9 cellular contexts compared by ENCODE assay signal in the genomic region with DNA sequence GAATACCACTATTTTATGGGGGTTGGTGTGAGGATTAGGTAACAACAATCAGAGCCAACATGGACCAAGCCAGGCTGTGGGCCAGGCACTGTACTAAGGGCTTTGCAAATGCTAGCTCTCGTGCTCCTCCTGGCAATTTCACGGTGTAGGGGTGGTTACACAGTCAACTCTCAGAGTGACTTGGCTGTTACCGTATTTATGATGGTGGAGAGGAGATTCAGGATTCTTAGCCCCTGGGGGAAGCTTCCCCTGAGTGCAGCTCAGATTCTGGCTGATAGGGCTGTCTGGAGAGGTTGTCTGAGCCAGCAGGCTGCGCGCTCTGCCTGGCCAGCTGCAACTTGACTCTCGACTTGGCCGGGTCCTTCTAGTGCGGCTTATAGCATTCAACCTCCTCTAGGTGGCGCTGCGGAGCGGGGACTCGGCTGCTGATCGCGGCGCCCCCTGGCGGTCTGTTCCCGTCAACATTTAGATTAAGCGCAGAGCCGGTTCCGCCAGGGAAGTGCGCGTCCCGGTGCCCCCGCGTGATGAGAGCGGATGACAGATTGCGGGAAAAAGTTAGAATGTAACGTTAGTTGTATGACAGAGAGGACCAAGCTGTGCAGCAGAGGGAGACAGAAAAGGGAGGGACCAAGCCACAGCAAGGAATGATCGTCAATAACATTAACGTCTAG. TPM values are rescaled to one million over a fixed set of nuclear protein-coding genes. Genes with fewer than 3 reads are reported as not detected.
DNase-seq lines count a peak whose midpoint lies in the region; ATAC-seq and TF ChIP-seq lines count a peak whose summit lies in the region.
"Had no signal": no experiment of that assay in that cellular context is flagged by ENCODE, and none has a peak within 500 bp of the region (broad histone marks: within the 10 kb centered on the region; RNA-seq: fewer than 3 reads in every experiment).

No MANE protein-coding gene starts in this region.

- H3K36me3 ChIP-seq in KMS-11 (ENCODE audit: insufficient read depth) (no peaks in the 10 kb centered on the region), PC-9 (ENCODE audit: low read depth) (no peaks in the 10 kb centered on the region)

- peak overlapping the region; percentile 40 for H3K4me3 Mint-ChIP-seq in natural killer cell
- H3K4me3 Mint-ChIP-seq in stimulated activated memory B cell treated with anti-CD40 and anti-IgM and Interleukin-4, amounts not matched to agents 10 μg/mL and 1 μg/mL and 100 μg/mL, for 72 hours: peak overlapping the region; percentile 64

- peaks cover 20 to 25% of the 10 kb centered on the region in 2 donors for H3K4me1 Mint-ChIP-seq in natural killer cell
- H3K4me1 Mint-ChIP-seq in stimulated activated memory B cell treated with anti-CD40 and anti-IgM and Interleukin-4, amounts not matched to agents 10 μg/mL and 1 μg/mL and 100 μg/mL, for 72 hours: peaks cover 56% of the 10 kb centered on the region

- H3K27ac Mint-ChIP-seq in natural killer cell: peak overlapping the region; percentile 14 to 38
- H3K27ac Mint-ChIP-seq in stimulated activated memory B cell treated with anti-CD40 and anti-IgM and Interleukin-4, amounts not matched to agents 10 μg/mL and 1 μg/mL and 100 μg/mL, for 72 hours: peak overlapping the region; percentile 100

- no peak overlapping the region for H3K9ac ChIP-seq in KMS-11

- peaks cover 3 to 7% of the 10 kb centered on the region in 2 donors for H3K27me3 Mint-ChIP-seq in natural killer cell (ENCODE audit: low read depth in 2 of 2)
- H3K27me3 Mint-ChIP-seq in stimulated activated memory B cell treated with anti-CD40 and anti-IgM and Interleukin-4, amounts not matched to agents 10 μg/mL and 1 μg/mL and 100 μg/mL, for 72 hours: no peaks in the 10 kb centered on the region

- intact Hi-C loops in PC-9 (cut with micrococcal nuclease; ENCODE audit: unreplicated experiment): loop anchor here (1.0 to 5.0 kb wide), 6 partner anchors 66 to 341 kb away; no protein-coding TSS in a partner anchor
- intact Hi-C loops in natural killer cell (cut with micrococcal nuclease): loop anchor here (1.0 kb wide), 2 partner anchors 74 to 122 kb away; no protein-coding TSS in a partner anchor

- CTCF ChIA-PET in PC-9 (lab: Charles Lee): interaction anchor here (0.5 to 1.7 kb wide), 23 partner anchors 17 to 404 kb away, joined by 3 to 17 read pairs (median 5); partner anchors contain the start of gene IFT27

- DNase-seq in GM04504 (ENCODE audit: low read depth) (peak; percentile 59), PC-9 (peak; percentile 68 to 94), activated T-cell treated with anti-CD3 and anti-CD28 coated beads for 48 hours (ENCODE audit: low read depth) (peak; percentile 90), natural killer cell (peak; percentile 97)

- H3K79me2 ChIP-seq in KMS-11 (ENCODE audit: insufficient read depth, low read depth): no peaks in the 10 kb centered on the region
- no peaks in the 10 kb centered on the region for H3K79me2 ChIP-seq in PC-9 (ENCODE audit: low read depth)

- H3K4me2 ChIP-seq in KMS-11 (no peak overlapping the region), PC-9 (peak overlapping the region; percentile 64)

- H3K4me3 ChIP-seq in KMS-11 (IDR thresholded peaks at IDR 0.05; ENCODE audit: insufficient read depth, low read depth, low read length): no peak overlapping the region
- peak overlapping the region; percentile 13; the same call in 1 of the 2 replicates for H3K4me3 ChIP-seq in PC-9

- peaks cover 34% of the 10 kb centered on the region for H3K27me3 ChIP-seq in KMS-11 (ENCODE audit: insufficient read depth, low read depth)
- no peaks in the 10 kb centered on the region for H3K27me3 ChIP-seq in PC-9 (ENCODE audit: insufficient read depth, low read depth)

- H4K20me1 ChIP-seq in KMS-11 (ENCODE audit: insufficient read depth) (no peaks in the 10 kb centered on the region), PC-9 (ENCODE audit: insufficient read depth) (no peaks in the 10 kb centered on the region)

- H3K27ac ChIP-seq in KMS-11 (no peak overlapping the region), PC-9 (no peak overlapping the region)
- H3K27ac ChIP-seq: skin epidermis had no signal

- no TSS peak for BruUV-seq in PC-9 (replicated peaks; lab: Mats Ljungman, UMichigan)

- no peaks in the 10 kb centered on the region; the same call in 1 of the 2 replicates for H3F3A ChIP-seq in PC-9 (ENCODE audit: insufficient read depth, low read depth)

- H3K9me3 ChIP-seq in PC-9 (ENCODE audit: insufficient read depth, low read depth): no peaks in the 10 kb centered on the region

- H2AFZ ChIP-seq in KMS-11 (ENCODE audit: low read depth): no peak overlapping the region
- H2AFZ ChIP-seq in PC-9: no peak overlapping the region

- H3K36me3 Mint-ChIP-seq in natural killer cell: no peaks in the 10 kb centered on the region
- H3K36me3 Mint-ChIP-seq in stimulated activated memory B cell treated with anti-CD40 and anti-IgM and Interleukin-4, amounts not matched to agents 10 μg/mL and 1 μg/mL and 100 μg/mL, for 72 hours: peaks cover 8% of the 10 kb centered on the region

- no peaks in the 10 kb centered on the region for H3K9me2 ChIP-seq in PC-9 (ENCODE audit: insufficient read depth)

- ATAC-seq in esophagus mucosa: peak; percentile 75
- peak; percentile 84 to 93 (median 88) for ATAC-seq in natural killer cell
- peak; percentile 67 for ATAC-seq in stimulated activated memory B cell treated with anti-CD40 and anti-IgM and Interleukin-4, amounts not matched to agents 10 μg/mL and 1 μg/mL and 100 μg/mL, for 72 hours
- ATAC-seq in GM18517 (IDR thresholded peaks at IDR 0.05; ENCODE audit: unreplicated experiment): no peak

- POLR2A ChIA-PET in PC-9 (lab: Charles Lee; ENCODE audit: unreplicated experiment): interaction anchor here (0.6 to 0.9 kb wide), 2 partner anchors 175 to 309 kb away, joined by 4 to 6 read pairs; no protein-coding TSS in a partner anchor

- no peaks in the 10 kb centered on the region for H3K4me1 ChIP-seq in KMS-11 (ENCODE audit: low read depth, poor library complexity, severe bottlenecking)
- H3K4me1 ChIP-seq in PC-9 (replicated peaks; ENCODE audit: insufficient read depth): peaks cover 7% of the 10 kb centered on the region

- TF ChIP-seq CTCF in KMS-11 (conservative IDR thresholded peaks at IDR 0.05; ENCODE audit: low read depth, low read length) (peak; percentile 100), PC-9 (conservative IDR thresholded peaks at IDR 0.05) (peak; percentile 100), natural killer cell (IDR thresholded peaks at IDR 0.05) (peak; percentile 100)

- H3K9me3 Mint-ChIP-seq in natural killer cell: no peaks in the 10 kb centered on the region
- H3K9me3 Mint-ChIP-seq in stimulated activated memory B cell treated with anti-CD40 and anti-IgM and Interleukin-4, amounts not matched to agents 10 μg/mL and 1 μg/mL and 100 μg/mL, for 72 hours: peaks cover 5% of the 10 kb centered on the region

RNA-seq across cellular contexts. Expression of gene NCF4, which starts 4.5 kb away (rescaled TPM):
- total RNA-seq in PC-9 (2021): 3.9 and 4.5 TPM in 2 replicates
- 1.8 TPM for total RNA-seq in esophagus mucosa
- total RNA-seq in natural killer cell: 10 to 100 TPM in 1 of 3 donors, 1 to 10 TPM in 2; 2.6 to 33.2 (median 3.1) TPM

RNA-seq across cellular contexts. Expression of gene PVALB, which starts 39.4 kb away (rescaled TPM):
- total RNA-seq in PC-9 (2021): not detected in 2 replicates
- not detected for total RNA-seq in esophagus mucosa
- under 1 TPM in 1 of 3 donors, not detected in 2; 0.99 TPM for total RNA-seq in natural killer cell

RNA-seq across cellular contexts. Expression of gene CSF2RB, which starts 57.2 kb away (rescaled TPM):
- not detected in 2 replicates for total RNA-seq in PC-9 (2021)
- 1.00 TPM for total RNA-seq in esophagus mucosa
- total RNA-seq in natural killer cell: 100 to 1,000 TPM in 1 of 3 donors, 1 to 10 TPM in 2; 3.8 to 274 (median 8.2) TPM
